Comparison of ENCODE assay signal across 8 cellular contexts in genomic region chr11:18322818-18323570, GRCh38. TPM values are rescaled to one million over a fixed set of nuclear protein-coding genes. Genes with fewer than 3 reads are reported as not detected.
A peak's percentile ranks its signal among the peaks of the same experiment; 100 is the strongest.
DNase-seq lines count a peak whose midpoint lies in the region; ATAC-seq and TF ChIP-seq lines count a peak whose summit lies in the region.

No MANE protein-coding gene starts in this region.

- peaks cover 3% of the 10 kb centered on the region for H3K27me3 Mint-ChIP-seq in HFFc6 (ENCODE audit: insufficient read depth)

- H3K18ac ChIP-seq in mesenchymal stem cell (ENCODE audit: low read depth in 1 of 2, low read length in 2 of 2): peak overlapping the region in 1 of 2 experiments; percentile 54

- peak overlapping the region; percentile 2 to 86 for H3K14ac ChIP-seq in mesenchymal stem cell (ENCODE audit: low read length in 2 of 2)

- peaks cover 91% of the 10 kb centered on the region for H3K79me2 ChIP-seq in ACC112 (ENCODE audit: control insufficient read depth, insufficient read depth, low read length, unreplicated experiment)

- H3K9me3 Mint-ChIP-seq in HFFc6: no peaks in the 10 kb centered on the region

- H3K79me1 ChIP-seq in mesenchymal stem cell (replicated peaks; ENCODE audit: low read length, poor library complexity, severe bottlenecking): peaks cover 7% of the 10 kb centered on the region

- in situ Hi-C loops in astrocyte of the spinal cord (cut with HindIII; ENCODE audit: low sequenced_read_pairs): no loop called here

- peak overlapping the region; percentile 83 for H4K91ac ChIP-seq in mesenchymal stem cell (ENCODE audit: low read length)

- peak overlapping the region; percentile 98 for H3K9ac ChIP-seq in mesenchymal stem cell (ENCODE audit: low read length)

- peak overlapping the region; percentile 99 for H3K4me3 Mint-ChIP-seq in HFFc6

- no peak overlapping the region for H2AFZ ChIP-seq in ACC112 (ENCODE audit: low read length, unreplicated experiment)
- H2AFZ ChIP-seq in mesenchymal stem cell (ENCODE audit: low read depth, low read length): no peak overlapping the region

- H2BK15ac ChIP-seq in mesenchymal stem cell (ENCODE audit: low read depth, poor library complexity, severe bottlenecking): no peak overlapping the region

- H3K23ac ChIP-seq in mesenchymal stem cell (ENCODE audit: low read length in 2 of 2): no peak overlapping the region

- H2BK5ac ChIP-seq in mesenchymal stem cell (ENCODE audit: low read depth, low read length, poor library complexity, severe bottlenecking): no peak overlapping the region

- H3K4me2 ChIP-seq in mesenchymal stem cell (ENCODE audit: low read length, poor library complexity, severe bottlenecking): peak overlapping the region; percentile 59

- peak overlapping the region; percentile 64 to 91 for H3K4ac ChIP-seq in mesenchymal stem cell (ENCODE audit: low read depth in 1 of 2, low read length in 2 of 2)

- H3K4me1 ChIP-seq in ACC112 (ENCODE audit: control insufficient read depth, insufficient read depth, low read length, unreplicated experiment) (peaks cover 39% of the 10 kb centered on the region), mesenchymal stem cell (ENCODE audit: control insufficient read depth, insufficient read depth, low read depth, low read length) (peaks cover 6% of the 10 kb centered on the region)

- H3K27me3 ChIP-seq in ACC112 (ENCODE audit: insufficient read depth, low read length) (no peaks in the 10 kb centered on the region), mesenchymal stem cell (ENCODE audit: control insufficient read depth in 1 of 2, insufficient read depth in 1 of 2, low read length in 2 of 2) (no peaks in the 10 kb centered on the region)

- H2BK12ac ChIP-seq in mesenchymal stem cell (ENCODE audit: low read length in 2 of 2): no peak overlapping the region

- H2AK5ac ChIP-seq in mesenchymal stem cell (ENCODE audit: low read length, severe bottlenecking): peak overlapping the region; percentile 96

- H3K27ac ChIP-seq in ACC112 (ENCODE audit: low read depth, low read length): peak overlapping the region; percentile 96; the same call in 1 of the 2 replicates
- H3K27ac ChIP-seq in mesenchymal stem cell (ENCODE audit: low read length, poor library complexity, severe bottlenecking): peak overlapping the region; percentile 3

- peaks cover 44% of the 10 kb centered on the region for H3K36me3 Mint-ChIP-seq in HFFc6 (ENCODE audit: low read depth)

- peaks cover 17% of the 10 kb centered on the region for H3K36me3 ChIP-seq in ACC112 (ENCODE audit: insufficient read depth, low read length)
- H3K36me3 ChIP-seq in mesenchymal stem cell (ENCODE audit: control insufficient read depth in 1 of 2, insufficient read depth in 2 of 2, low read depth in 1 of 2, low read length in 2 of 2): peaks cover 6 to 36% of the 10 kb centered on the region in 2 experiments

- ATAC-seq in HG02763 (IDR thresholded peaks at IDR 0.05; ENCODE audit: unreplicated experiment): no peak

- H2BK120ac ChIP-seq in mesenchymal stem cell (ENCODE audit: low read depth, low read length): peak overlapping the region; percentile 79

- no peaks in the 10 kb centered on the region for H3K9me3 ChIP-seq in mesenchymal stem cell (ENCODE audit: control insufficient read depth, low read length)

- H4K8ac ChIP-seq in mesenchymal stem cell (ENCODE audit: low read length): peak overlapping the region; percentile 60

- no peak for TF ChIP-seq CTCF in HFFc6 (IDR thresholded peaks at IDR 0.05)
- TF ChIP-seq CTCF in astrocyte of the spinal cord (IDR thresholded peaks at IDR 0.05; ENCODE audit: low read depth, low read length): no peak

- peak overlapping the region; percentile 100 for H3K27ac Mint-ChIP-seq in HFFc6

- DNase-seq in HFFc6: no peak
- DNase-seq in astrocyte of the spinal cord (ENCODE audit: low read depth, low spot score): no peak
- DNase-seq in mesenchymal stem cell: no peak
- no peak for DNase-seq in NCI-H446 treated with DMSO at 0.1 percent for 48 hours (lab: John Stamatoyannopoulos, UW)
- DNase-seq in NCI-H1048 (lab: John Stamatoyannopoulos, UW): no peak
- DNase-seq in MV-4-11 (lab: John Stamatoyannopoulos, UW): no peak

- H3K4me1 Mint-ChIP-seq in HFFc6 (ENCODE audit: low read depth): peaks cover 70% of the 10 kb centered on the region

- 24% methylated on average over 11 of the region's 18 CpGs for WGBS in mesenchymal stem cell

- H3K4me3 ChIP-seq in ACC112 (ENCODE audit: low read depth, low read length) (peak overlapping the region; percentile 96), astrocyte of the spinal cord (ENCODE audit: low read depth, low read length) (peak overlapping the region; percentile 81), mesenchymal stem cell (ENCODE audit: insufficient read depth in 1 of 2, low read depth in 1 of 2, low read length in 2 of 2) (peak overlapping the region; percentile 76 to 89)

RNA-seq across cellular contexts. Expression of gene GTF2H1, which starts 0.6 kb away (rescaled TPM):
- 10 to 100 TPM; 45.3 to 58.1 (median 52.7) TPM for total RNA-seq in HFFc6 (2021; fragmentation: NEBNext Ultra II Directional; extraction: Animal tissue kit (Norgen Biotek cat#: 25700))
- 37.9 TPM for polyA plus RNA-seq in mesenchymal stem cell (2013, experiment 1 of 2)
- polyA plus RNA-seq in mesenchymal stem cell (2013, experiment 2 of 2): 39.5 TPM

RNA-seq across cellular contexts. Expression of gene HPS5, which starts 1.1 kb away (rescaled TPM):
- total RNA-seq in HFFc6 (2021; fragmentation: NEBNext Ultra II Directional; extraction: Animal tissue kit (Norgen Biotek cat#: 25700)): 10 to 100 TPM; 31.4 to 41.5 (median 34.4) TPM
- polyA plus RNA-seq in mesenchymal stem cell (2013, experiment 1 of 2): 7.2 TPM
- polyA plus RNA-seq in mesenchymal stem cell (2013, experiment 2 of 2): 7.4 TPM

RNA-seq across cellular contexts. Expression of gene SAA1, which starts 56.9 kb away (rescaled TPM):
- under 1 TPM in 2 of 6 experiments, not detected in 4; 0.50 to 0.55 TPM for total RNA-seq in HFFc6 (2021; fragmentation: NEBNext Ultra II Directional; extraction: Animal tissue kit (Norgen Biotek cat#: 25700))
- polyA plus RNA-seq in mesenchymal stem cell (2013, experiment 1 of 2): 1.1 TPM
- 0.97 TPM for polyA plus RNA-seq in mesenchymal stem cell (2013, experiment 2 of 2)
